In genomic region chr1:119924948-119925898, GRCh38 we compare ENCODE assay signal across 16 cellular contexts. TPM values are rescaled to one million over a fixed set of nuclear protein-coding genes. Genes with fewer than 3 reads are reported as not detected.
DNase-seq lines count a peak whose midpoint lies in the region; ATAC-seq and TF ChIP-seq lines count a peak whose summit lies in the region.
"Had no signal": no experiment of that assay in that cellular context is flagged by ENCODE, and none has a peak within 500 bp of the region (broad histone marks: within the 10 kb centered on the region; RNA-seq: fewer than 3 reads in every experiment).

No MANE protein-coding gene starts in this region.

- no peak overlapping the region for H3K4me3 Mint-ChIP-seq in central memory CD8-positive, alpha-beta T cell
- no peak overlapping the region for H3K4me3 Mint-ChIP-seq in memory B cell
- H3K4me3 Mint-ChIP-seq: CD4-positive, CD25-positive, alpha-beta regulatory T cell; HFFc6 had no signal

- no peak overlapping the region for H3K27ac ChIP-seq in right atrium auricular region
- no peak overlapping the region for H3K27ac ChIP-seq in thyroid gland
- no peak overlapping the region for H3K27ac ChIP-seq in brain microvascular endothelial cell
- H3K27ac ChIP-seq: KMS-11, SJSA1 had no signal

- H3K36me3 Mint-ChIP-seq in central memory CD8-positive, alpha-beta T cell (ENCODE audit: insufficient read depth) = peaks cover 50% of the 10 kb centered on the region
- H3K36me3 Mint-ChIP-seq in memory B cell = peaks cover 55% of the 10 kb centered on the region

- no peak for TF ChIP-seq POLR2A in thyroid gland (IDR thresholded peaks at IDR 0.05)

- H3K9me3 ChIP-seq in right atrium auricular region = no peaks in the 10 kb centered on the region
- H3K9me3 ChIP-seq in thyroid gland = no peaks in the 10 kb centered on the region
- H3K9me3 ChIP-seq: SJSA1 had no signal

- DNase-seq in left ventricle myocardium superior (peak; percentile 49), right atrium auricular region (ENCODE audit: low spot score) (no peak), memory B cell (ENCODE audit: low spot score in 2 of 2) (no peak), thyroid gland (peak; percentile 56 to 65), ureter (ENCODE audit: low spot score) (no peak), brain microvascular endothelial cell (no peak)
- DNase-seq in central memory CD8-positive, alpha-beta T cell (ENCODE audit: low spot score in 2 of 2) = no peak
- DNase-seq: CD4-positive, CD25-positive, alpha-beta regulatory T cell; HFFc6; NCI-H1105; NCI-H187 had no signal

- no peaks in the 10 kb centered on the region for H3K9me3 Mint-ChIP-seq in central memory CD8-positive, alpha-beta T cell
- H3K9me3 Mint-ChIP-seq in memory B cell = no peaks in the 10 kb centered on the region
- H3K9me3 Mint-ChIP-seq: HFFc6 had no signal

- H3K27me3 Mint-ChIP-seq in central memory CD8-positive, alpha-beta T cell = no peaks in the 10 kb centered on the region
- H3K27me3 Mint-ChIP-seq in memory B cell = no peaks in the 10 kb centered on the region
- H3K27me3 Mint-ChIP-seq: CD4-positive, CD25-positive, alpha-beta regulatory T cell had no signal

- H3K4me1 ChIP-seq in right atrium auricular region (no peaks in the 10 kb centered on the region), thyroid gland (peaks cover 0 to 4% of the 10 kb centered on the region in 2 donors)
- H3K4me1 ChIP-seq: SJSA1 had no signal

- peak overlapping the region; percentile 14 for H3K27ac Mint-ChIP-seq in central memory CD8-positive, alpha-beta T cell (ENCODE audit: low read depth)
- H3K27ac Mint-ChIP-seq in memory B cell = peak overlapping the region; percentile 21
- H3K27ac Mint-ChIP-seq: HFFc6 had no signal

- intact Hi-C loops in left ventricle myocardium superior (cut with micrococcal nuclease) = no loop called here
- intact Hi-C loops in thyroid gland (cut with DNase I) = no loop called here

- H3K4me1 Mint-ChIP-seq in central memory CD8-positive, alpha-beta T cell = no peaks in the 10 kb centered on the region
- H3K4me1 Mint-ChIP-seq in memory B cell = no peaks in the 10 kb centered on the region

- H3K27me3 ChIP-seq in right atrium auricular region (no peaks in the 10 kb centered on the region), thyroid gland (no peaks in the 10 kb centered on the region), brain microvascular endothelial cell (replicated peaks) (no peaks in the 10 kb centered on the region)
- H3K27me3 ChIP-seq: SJSA1 had no signal

- in situ Hi-C loops in brain microvascular endothelial cell (cut with HindIII; ENCODE audit: low pct_ligation_motif_present, low sequenced_read_pairs) = no loop called here

- ATAC-seq in left ventricle myocardium superior = no peak
- no peak for ATAC-seq in central memory CD8-positive, alpha-beta T cell (replicated peaks; ENCODE audit: extremely low read depth, poor library complexity, severe bottlenecking)
- no peak for ATAC-seq in memory B cell (ENCODE audit: low read depth)
- no peak for ATAC-seq in GM19397 (IDR thresholded peaks at IDR 0.05; ENCODE audit: unreplicated experiment)

- WGBS in thyroid gland, 2 donors = 60 to 73% methylated on average over 17 to 19 of the region's 19 CpGs

- TF ChIP-seq CTCF in right atrium auricular region (IDR thresholded peaks at IDR 0.05) (no peak), thyroid gland (IDR thresholded peaks at IDR 0.05) (no peak), brain microvascular endothelial cell (IDR thresholded peaks at IDR 0.05; ENCODE audit: low read depth, low read length, missing control alignments) (no peak)

- peaks cover 94% of the 10 kb centered on the region for H3K36me3 ChIP-seq in right atrium auricular region
- peaks cover 64 to 81% of the 10 kb centered on the region in 2 donors for H3K36me3 ChIP-seq in thyroid gland
- peaks cover 97% of the 10 kb centered on the region for H3K36me3 ChIP-seq in brain microvascular endothelial cell (replicated peaks)

- H3K4me3 ChIP-seq in right atrium auricular region (no peak overlapping the region), thyroid gland (replicated peaks in 1 of 3) (no peak overlapping the region), brain microvascular endothelial cell (ENCODE audit: low read depth, low read length) (no peak overlapping the region)
- H3K4me3 ChIP-seq: SJSA1 had no signal

RNA-seq across cellular contexts. Expression of gene ADAM30, which starts 28.9 kb away (rescaled TPM):
- total RNA-seq in left ventricle myocardium superior (not detected), right atrium auricular region (not detected), thyroid gland (under 1 TPM in 1 of 4 donors, not detected in 3; 0.13 TPM), ureter (not detected)
- total RNA-seq: CD4-positive, CD25-positive, alpha-beta regulatory T cell; H4; HFFc6; MCF 10A; SJSA1 had no signal

Comparison
In these comparisons a context has a peak if more than half of its experiments do, and no peak if none do; other contexts are left out.
1. DNase-seq: peak in left ventricle myocardium superior (single experiment) and thyroid gland (2 of 2); none in right atrium auricular region (single experiment), central memory CD8-positive, alpha-beta T cell (0 of 2), memory B cell (0 of 2), ureter (single experiment) and brain microvascular endothelial cell (single experiment).